1 cellular context compared by ENCODE assay signal in genomic region chr3:136862953-136863352, GRCh38.
TF ChIP-seq lines count a peak whose summit lies in the region.

No MANE protein-coding gene starts in this region.

TF ChIP-seq in HepG2, 621 proteins besides CTCF, POLR2A, EP300 and RAD21:
- TF ChIP-seq SIN3A (IDR thresholded peaks at IDR 0.05; ENCODE audit: borderline replicate concordance, low read depth, low read length), result 0 out of 2 replicates have a peak, but pooled peaks have one; percentile 4
- peak; percentile 11; the same call in 1 of the 2 replicates for TF ChIP-seq PHF21A (CRISPR knock-in tag; IDR thresholded peaks at IDR 0.05)
- no peak for TF ChIP-seq HOMEZ (CRISPR knock-in tag; IDR thresholded peaks at IDR 0.05; ENCODE audit: low read depth)
- no peak for TF ChIP-seq ETS1 (CRISPR knock-in tag; IDR thresholded peaks at IDR 0.05)
- no peak for TF ChIP-seq ZNF18 (CRISPR knock-in tag; IDR thresholded peaks at IDR 0.05; ENCODE audit: insufficient replicate concordance)
- TF ChIP-seq ZNF556 (CRISPR knock-in tag; IDR thresholded peaks at IDR 0.05; ENCODE audit: borderline replicate concordance), result no peak
- TF ChIP-seq UBTF (CRISPR knock-in tag; IDR thresholded peaks at IDR 0.05), result no peak
- 0 out of 2 replicates have a peak, but pooled peaks have one; percentile 24 for TF ChIP-seq HNF1A (IDR thresholded peaks at IDR 0.05; ENCODE audit: low read depth)
- TF ChIP-seq HNF1A (CRISPR knock-in tag; IDR thresholded peaks at IDR 0.05; ENCODE audit: borderline replicate concordance), result no peak
- TF ChIP-seq ARHGAP35 (CRISPR knock-in tag; IDR thresholded peaks at IDR 0.05; ENCODE audit: borderline replicate concordance), result no peak
- no peak for TF ChIP-seq ISX (CRISPR knock-in tag; conservative IDR thresholded peaks at IDR 0.05)
- TF ChIP-seq ZNF446 (CRISPR knock-in tag; IDR thresholded peaks at IDR 0.05), result 0 out of 2 replicates have a peak, but pooled peaks have one; percentile 4
- TF ChIP-seq, protein P1, sequence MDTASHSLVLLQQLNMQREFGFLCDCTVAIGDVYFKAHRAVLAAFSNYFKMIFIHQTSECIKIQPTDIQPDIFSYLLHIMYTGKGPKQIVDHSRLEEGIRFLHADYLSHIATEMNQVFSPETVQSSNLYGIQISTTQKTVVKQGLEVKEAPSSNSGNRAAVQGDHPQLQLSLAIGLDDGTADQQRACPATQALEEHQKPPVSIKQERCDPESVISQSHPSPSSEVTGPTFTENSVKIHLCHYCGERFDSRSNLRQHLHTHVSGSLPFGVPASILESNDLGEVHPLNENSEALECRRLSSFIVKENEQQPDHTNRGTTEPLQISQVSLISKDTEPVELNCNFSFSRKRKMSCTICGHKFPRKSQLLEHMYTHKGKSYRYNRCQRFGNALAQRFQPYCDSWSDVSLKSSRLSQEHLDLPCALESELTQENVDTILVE (CRISPR knock-in tag; IDR thresholded peaks at IDR 0.05), result 0 out of 2 replicates have a peak, but pooled peaks have one; percentile 4
- no peak for TF ChIP-seq GLMP (CRISPR knock-in tag; IDR thresholded peaks at IDR 0.05; ENCODE audit: borderline replicate concordance)
- TF ChIP-seq ZNF3 (CRISPR knock-in tag; IDR thresholded peaks at IDR 0.05), result no peak
